16 cellular contexts compared by ENCODE assay signal in the genomic region with DNA sequence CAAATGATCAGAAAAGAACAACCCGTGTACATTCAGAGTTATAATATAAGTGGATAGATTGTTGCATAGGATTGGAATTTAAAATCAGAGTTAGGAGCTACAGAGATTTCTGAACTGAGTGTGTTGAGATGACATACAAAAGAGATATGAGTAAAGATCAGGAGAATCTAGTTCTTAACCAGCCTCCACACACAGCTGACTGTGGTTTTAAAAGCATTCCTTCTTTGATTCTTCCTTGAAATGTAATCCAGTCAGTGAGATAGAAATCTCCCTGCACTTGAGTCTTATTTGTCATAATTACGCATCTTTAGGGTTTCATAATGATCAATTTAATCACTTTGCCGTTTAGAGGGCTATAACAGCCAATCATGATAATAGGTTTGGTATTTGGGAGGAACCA.
A peak's percentile ranks its signal among the peaks of the same experiment; 100 is the strongest.
DNase-seq lines count a peak whose midpoint lies in the region; ATAC-seq and TF ChIP-seq lines count a peak whose summit lies in the region.
"Had no signal": no experiment of that assay in that cellular context is flagged by ENCODE, and none has a peak within 500 bp of the region (broad histone marks: within the 10 kb centered on the region; RNA-seq: fewer than 3 reads in every experiment).

No MANE protein-coding gene starts in this region.

- WGBS in SK-N-SH (ENCODE audit: low lambda C conversion rate), result 10% methylated on average over 3 of the region's 3 CpGs

- H3K79me2 ChIP-seq in SK-N-SH (ENCODE audit: insufficient read depth), result no peaks in the 10 kb centered on the region

- peaks cover 14% of the 10 kb centered on the region for H3F3A ChIP-seq in SK-N-SH (replicated peaks; ENCODE audit: insufficient read depth)

- TF ChIP-seq EP300 in SK-N-SH (IDR thresholded peaks at IDR 0.05; ENCODE audit: borderline replicate concordance in 1 of 2, low read depth in 1 of 2, low read length in 1 of 2), result peak in 1 of 2 experiments; percentile 96; a peak in 3 of 4 replicates

- no peaks in the 10 kb centered on the region for H3K36me3 ChIP-seq in A673 (ENCODE audit: insufficient read depth, low read length, poor library complexity, severe bottlenecking)
- H3K36me3 ChIP-seq in SK-N-SH (replicated peaks in 1 of 2; ENCODE audit: control insufficient read depth in 1 of 2, insufficient read depth in 2 of 2, low read length in 1 of 2), result no peaks in the 10 kb centered on the region
- H3K36me3 ChIP-seq: SJCRH30 had no signal

- ATAC-seq in HG02973 (IDR thresholded peaks at IDR 0.05; ENCODE audit: unreplicated experiment) (no peak), HG03520 (IDR thresholded peaks at IDR 0.05; ENCODE audit: unreplicated experiment) (no peak)

- peak overlapping the region; percentile 17 for H3K27ac ChIP-seq in A673 (ENCODE audit: low read depth, low read length, poor library complexity, severe bottlenecking)
- peak overlapping the region; percentile 73 to 75; a peak in 3 of 4 replicates for H3K27ac ChIP-seq in SK-N-SH (ENCODE audit: low read depth in 2 of 2, low read length in 1 of 2)
- H3K27ac ChIP-seq: SJCRH30 had no signal

- H4K20me1 ChIP-seq in SK-N-SH (ENCODE audit: insufficient read depth), result no peaks in the 10 kb centered on the region

- peak; percentile 41 for DNase-seq in A673 (ENCODE audit: low spot score)
- DNase-seq in HCEC 1CT, result peak; percentile 81
- no peak for DNase-seq in SK-N-SH
- DNase-seq in foreskin fibroblast, result peak; percentile 55 to 79
- no peak for DNase-seq in DMS153 treated with DMSO at 0.1 percent for 48 hours (lab: John Stamatoyannopoulos, UW; ENCODE audit: unreplicated experiment)
- DNase-seq in stimulated activated CD4-positive, alpha-beta T cell treated with anti-CD3 and anti-CD28 coated beads, Interleukin-4, amount 100 ng/mL, for 4 hours, result no peak
- DNase-seq: activated CD4-positive, alpha-beta T cell treated with anti-CD3 and anti-CD28 coated beads, Interleukin-2, amount 50 U/mL, for 48 hours; anterior cingulate cortex; effector CD4-positive, alpha-beta T cell; H7; kidney; NCI-H2081 treated with DMSO at 0.1 percent for 48 hours; posterior cingulate gyrus; SJCRH30 had no signal

- no TSS peak for BruUV-seq in A673 (replicated peaks; lab: Mats Ljungman, UMichigan)

- H3K27me3 ChIP-seq in A673 (replicated peaks; ENCODE audit: insufficient read depth, low read depth, low read length, poor library complexity) (no peaks in the 10 kb centered on the region), SK-N-SH (ENCODE audit: insufficient read depth) (no peaks in the 10 kb centered on the region)

- POLR2A ChIA-PET in A673 (lab: Charles Lee; ENCODE audit: low non-redundant PET) (no interaction called here), SK-N-SH (lab: Yijun Ruan, JAX) (no interaction called here)

- TF ChIP-seq CTCF in A673 (conservative IDR thresholded peaks at IDR 0.05; ENCODE audit: low read depth, low read length), result no peak
- no peak for TF ChIP-seq CTCF in SK-N-SH (IDR thresholded peaks at IDR 0.05)
- no peak for TF ChIP-seq CTCF in foreskin fibroblast (IDR thresholded peaks at IDR 0.05; ENCODE audit: low read depth, low read length)

- peaks cover 28% of the 10 kb centered on the region for H3K4me1 ChIP-seq in A673 (ENCODE audit: insufficient read depth, low read length, poor library complexity, severe bottlenecking)
- peaks cover 0 to 17% of the 10 kb centered on the region in 2 experiments; a peak in 2 of 4 replicates for H3K4me1 ChIP-seq in SK-N-SH (ENCODE audit: control insufficient read depth in 1 of 2, insufficient read depth in 2 of 2, low read depth in 1 of 2, low read length in 1 of 2)
- H3K4me1 ChIP-seq: SJCRH30 had no signal

- no peak overlapping the region for H2AFZ ChIP-seq in SK-N-SH (ENCODE audit: low read depth)

- intact Hi-C loops in A673 (cut with micrococcal nuclease; ENCODE audit: unreplicated experiment), result loop anchor here (10.0 kb wide), 1 partner anchor 455 kb away; the partner anchor contains the start of gene LSAMP

- H3K4me2 ChIP-seq in SK-N-SH, result peak overlapping the region; percentile 49; the same call in 1 of the 2 replicates

- H3K9me3 ChIP-seq in A673 (ENCODE audit: low read depth, low read length, poor library complexity, severe bottlenecking) (peaks cover 4% of the 10 kb centered on the region), SK-N-SH (no peaks in the 10 kb centered on the region)
- H3K9me3 ChIP-seq: SJCRH30 had no signal

- H3K9ac ChIP-seq in SK-N-SH, result no peak overlapping the region

- H3K4me3 ChIP-seq in A673 (ENCODE audit: low read depth, low read length, poor library complexity, severe bottlenecking), result no peak overlapping the region
- no peak overlapping the region; a peak in 1 of 4 replicates for H3K4me3 ChIP-seq in SK-N-SH (ENCODE audit: low read depth in 2 of 2, low read length in 1 of 2)
- no peak overlapping the region for H3K4me3 ChIP-seq in foreskin fibroblast (ENCODE audit: low read depth in 1 of 2, low read length in 2 of 2)
- H3K4me3 ChIP-seq: SJCRH30 had no signal

- no peaks in the 10 kb centered on the region for H3K9me2 ChIP-seq in SK-N-SH

- CTCF ChIA-PET in A673 (lab: Charles Lee) (no interaction called here), SK-N-SH (lab: Yijun Ruan, JAX) (no interaction called here)

- no peak for TF ChIP-seq RAD21 in SK-N-SH (IDR thresholded peaks at IDR 0.05; ENCODE audit: low read length)

TF ChIP-seq in SK-N-SH, 30 proteins besides CTCF, POLR2A, EP300 and RAD21 (continues in another document):
- no peak for TF ChIP-seq MAX (IDR thresholded peaks at IDR 0.05; ENCODE audit: low read depth)
- peak; percentile 81 for TF ChIP-seq POLR2AphosphoS5 (IDR thresholded peaks at IDR 0.05; ENCODE audit: low read depth, low read length)
- peak; percentile 96 for TF ChIP-seq TEAD4 (IDR thresholded peaks at IDR 0.05; ENCODE audit: borderline replicate concordance, insufficient read depth)
- TF ChIP-seq NFIC (IDR thresholded peaks at IDR 0.05; ENCODE audit: borderline replicate concordance), result peak; percentile 81; the same call in 1 of the 2 replicates
- TF ChIP-seq TCF12 (IDR thresholded peaks at IDR 0.05), result peak; percentile 97
- no peak for TF ChIP-seq FOXJ3 (CRISPR knock-in tag; IDR thresholded peaks at IDR 0.05)
- TF ChIP-seq CHD2 (IDR thresholded peaks at IDR 0.05; ENCODE audit: low read length, partially characterized antibody), result no peak
- TF ChIP-seq, protein P1, sequence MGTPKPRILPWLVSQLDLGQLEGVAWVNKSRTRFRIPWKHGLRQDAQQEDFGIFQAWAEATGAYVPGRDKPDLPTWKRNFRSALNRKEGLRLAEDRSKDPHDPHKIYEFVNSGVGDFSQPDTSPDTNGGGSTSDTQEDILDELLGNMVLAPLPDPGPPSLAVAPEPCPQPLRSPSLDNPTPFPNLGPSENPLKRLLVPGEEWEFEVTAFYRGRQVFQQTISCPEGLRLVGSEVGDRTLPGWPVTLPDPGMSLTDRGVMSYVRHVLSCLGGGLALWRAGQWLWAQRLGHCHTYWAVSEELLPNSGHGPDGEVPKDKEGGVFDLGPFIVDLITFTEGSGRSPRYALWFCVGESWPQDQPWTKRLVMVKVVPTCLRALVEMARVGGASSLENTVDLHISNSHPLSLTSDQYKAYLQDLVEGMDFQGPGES (IDR thresholded peaks at IDR 0.05; ENCODE audit: low read depth, low read length), result no peak
- TF ChIP-seq, protein P2, sequence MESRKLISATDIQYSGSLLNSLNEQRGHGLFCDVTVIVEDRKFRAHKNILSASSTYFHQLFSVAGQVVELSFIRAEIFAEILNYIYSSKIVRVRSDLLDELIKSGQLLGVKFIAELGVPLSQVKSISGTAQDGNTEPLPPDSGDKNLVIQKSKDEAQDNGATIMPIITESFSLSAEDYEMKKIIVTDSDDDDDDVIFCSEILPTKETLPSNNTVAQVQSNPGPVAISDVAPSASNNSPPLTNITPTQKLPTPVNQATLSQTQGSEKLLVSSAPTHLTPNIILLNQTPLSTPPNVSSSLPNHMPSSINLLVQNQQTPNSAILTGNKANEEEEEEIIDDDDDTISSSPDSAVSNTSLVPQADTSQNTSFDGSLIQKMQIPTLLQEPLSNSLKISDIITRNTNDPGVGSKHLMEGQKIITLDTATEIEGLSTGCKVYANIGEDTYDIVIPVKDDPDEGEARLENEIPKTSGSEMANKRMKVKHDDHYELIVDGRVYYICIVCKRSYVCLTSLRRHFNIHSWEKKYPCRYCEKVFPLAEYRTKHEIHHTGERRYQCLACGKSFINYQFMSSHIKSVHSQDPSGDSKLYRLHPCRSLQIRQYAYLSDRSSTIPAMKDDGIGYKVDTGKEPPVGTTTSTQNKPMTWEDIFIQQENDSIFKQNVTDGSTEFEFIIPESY (IDR thresholded peaks at IDR 0.05; ENCODE audit: borderline replicate concordance, low read depth), result peak; percentile 72; the same call in 1 of the 2 replicates
- peak; percentile 61; the same call in 1 of the 2 replicates for TF ChIP-seq RXRA (IDR thresholded peaks at IDR 0.05; ENCODE audit: borderline replicate concordance, low read depth)
- TF ChIP-seq, protein P3, sequence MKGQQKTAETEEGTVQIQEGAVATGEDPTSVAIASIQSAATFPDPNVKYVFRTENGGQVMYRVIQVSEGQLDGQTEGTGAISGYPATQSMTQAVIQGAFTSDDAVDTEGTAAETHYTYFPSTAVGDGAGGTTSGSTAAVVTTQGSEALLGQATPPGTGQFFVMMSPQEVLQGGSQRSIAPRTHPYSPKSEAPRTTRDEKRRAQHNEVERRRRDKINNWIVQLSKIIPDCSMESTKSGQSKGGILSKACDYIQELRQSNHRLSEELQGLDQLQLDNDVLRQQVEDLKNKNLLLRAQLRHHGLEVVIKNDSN (IDR thresholded peaks at IDR 0.05; ENCODE audit: borderline replicate concordance, low read depth), result peak; percentile 14; the same call in 1 of the 2 replicates

Comparison
In these comparisons a context has a peak if more than half of its experiments do, and no peak if none do; other contexts are left out.
1. DNase-seq: peak in A673 (single experiment), HCEC 1CT (single experiment) and foreskin fibroblast (2 of 2); none in SK-N-SH (single experiment), DMS153 treated with DMSO at 0.1 percent for 48 hours (single experiment) and stimulated activated CD4-positive, alpha-beta T cell treated with anti-CD3 and anti-CD28 coated beads, Interleukin-4, amount 100 ng/mL, for 4 hours (0 of 2).